ENCODE assay signal across 10 cellular contexts in genomic region chr15:29815000-29815704, GRCh38. TPM values are rescaled to one million over a fixed set of nuclear protein-coding genes. Genes with fewer than 3 reads are reported as not detected.
DNase-seq lines count a peak whose midpoint lies in the region; ATAC-seq and TF ChIP-seq lines count a peak whose summit lies in the region.
"Had no signal": no experiment of that assay in that cellular context is flagged by ENCODE, and none has a peak within 500 bp of the region (broad histone marks: within the 10 kb centered on the region; RNA-seq: fewer than 3 reads in every experiment).

No MANE protein-coding gene starts in this region.

- POLR2A ChIA-PET in SK-N-SH (lab: Yijun Ruan, JAX) = no interaction called here
- POLR2A ChIA-PET in CD8-positive, alpha-beta T cell (lab: Charles Lee) = no interaction called here
- POLR2A ChIA-PET in naive thymus-derived CD8-positive, alpha-beta T cell (lab: Charles Lee) = no interaction called here

- peaks cover 94% of the 10 kb centered on the region for H4K20me1 ChIP-seq in SK-N-SH (ENCODE audit: insufficient read depth)

- H3K27ac ChIP-seq in SK-N-SH (ENCODE audit: low read depth in 2 of 2, low read length in 1 of 2) (no peak overlapping the region), heart right ventricle (peak overlapping the region in 2 of 10 donors; percentile 9 to 49), sigmoid colon (peak overlapping the region in 3 of 4 donors; percentile 33 to 72 (median 62))
- H3K27ac ChIP-seq in CD8-positive, alpha-beta T cell (ENCODE audit: low read depth, low read length) = no peak overlapping the region

- ATAC-seq in heart right ventricle = peak in 7 of 8 donors; percentile 56 to 87 (median 75)
- no peak for ATAC-seq in CD8-positive, alpha-beta T cell
- ATAC-seq in HG03025 (IDR thresholded peaks at IDR 0.05; ENCODE audit: low FRiP score, unreplicated experiment) = no peak
- no peak for ATAC-seq in naive thymus-derived CD8-positive, alpha-beta T cell
- ATAC-seq: stimulated activated effector memory CD8-positive, alpha-beta T cell treated with anti-CD3 and anti-CD28 coated beads, Interleukin-12 subunit alpha, Interleukin-12 subunit beta, amount 100 ng/mL, for 72 hours had no signal

- no peak for TF ChIP-seq RAD21 in SK-N-SH (IDR thresholded peaks at IDR 0.05; ENCODE audit: low read length)

- CTCF ChIA-PET in SK-N-SH (lab: Yijun Ruan, JAX) = interaction anchor here (1.6 to 3.1 kb wide), 3 partner anchors 11 to 260 kb away, joined by 5 to 15 read pairs (median 6); no protein-coding TSS in a partner anchor
- CTCF ChIA-PET in CD8-positive, alpha-beta T cell (lab: Charles Lee) = interaction anchor here (0.6 kb wide), 1 partner anchor 66 kb away, joined by 3 read pairs; no protein-coding TSS in a partner anchor

- H3K4me1 ChIP-seq in SK-N-SH (ENCODE audit: control insufficient read depth in 1 of 2, insufficient read depth in 2 of 2, low read depth in 1 of 2, low read length in 1 of 2) (peaks cover 0 to 4% of the 10 kb centered on the region in 2 experiments; a peak in 3 of 4 replicates), heart right ventricle (peaks cover 16 to 95% (median 70%) of the 10 kb centered on the region in 9 donors), sigmoid colon (peaks cover 0 to 73% (median 53%) of the 10 kb centered on the region in 4 donors)
- H3K4me1 ChIP-seq in CD8-positive, alpha-beta T cell (ENCODE audit: insufficient read depth, low read length) = no peaks in the 10 kb centered on the region

- H2AFZ ChIP-seq in SK-N-SH (ENCODE audit: low read depth) = no peak overlapping the region

- no peak overlapping the region for H3K4me3 Mint-ChIP-seq in CD8-positive, alpha-beta T cell
- no peak overlapping the region for H3K4me3 Mint-ChIP-seq in naive thymus-derived CD8-positive, alpha-beta T cell
- H3K4me3 Mint-ChIP-seq: stimulated activated effector memory CD8-positive, alpha-beta T cell treated with anti-CD3 and anti-CD28 coated beads, Interleukin-12 subunit alpha, Interleukin-12 subunit beta, amount 100 ng/mL, for 72 hours had no signal

- TF ChIP-seq EP300 in SK-N-SH (IDR thresholded peaks at IDR 0.05; ENCODE audit: borderline replicate concordance in 1 of 2, low read depth in 1 of 2, low read length in 1 of 2) (no peak), sigmoid colon (IDR thresholded peaks at IDR 0.05) (no peak)

- TF ChIP-seq CTCF in SK-N-SH (IDR thresholded peaks at IDR 0.05) = no peak
- TF ChIP-seq CTCF in heart right ventricle (IDR thresholded peaks at IDR 0.05) = no peak
- no peak for TF ChIP-seq CTCF in sigmoid colon (IDR thresholded peaks at IDR 0.05)
- no peak for TF ChIP-seq CTCF in CD8-positive, alpha-beta T cell (IDR thresholded peaks at IDR 0.05)

- peaks cover 71% of the 10 kb centered on the region for H3K27me3 Mint-ChIP-seq in CD8-positive, alpha-beta T cell (ENCODE audit: low read depth)
- peaks cover 60 to 100% (median 81%) of the 10 kb centered on the region in 5 donors for H3K27me3 Mint-ChIP-seq in naive thymus-derived CD8-positive, alpha-beta T cell

- DNase-seq in NCI-H1694 treated with DMSO at 0.1 percent for 48 hours (lab: John Stamatoyannopoulos, UW) (peak; percentile 2), NCI-H1694 (lab: John Stamatoyannopoulos, UW) (no peak), SK-N-SH (no peak), heart right ventricle (no peak), sigmoid colon (no peak)
- no peak for DNase-seq in CD8-positive, alpha-beta T cell
- no peak for DNase-seq in naive thymus-derived CD8-positive, alpha-beta T cell
- DNase-seq: NCI-H1436 had no signal

- H3K9me3 ChIP-seq in SK-N-SH = no peaks in the 10 kb centered on the region
- peaks cover 0 to 10% (median 0%) of the 10 kb centered on the region in 11 donors for H3K9me3 ChIP-seq in heart right ventricle
- no peaks in the 10 kb centered on the region for H3K9me3 ChIP-seq in sigmoid colon
- H3K9me3 ChIP-seq in CD8-positive, alpha-beta T cell (ENCODE audit: low read length) = no peaks in the 10 kb centered on the region

- WGBS in SK-N-SH (ENCODE audit: low lambda C conversion rate) = 61% methylated on average over 3 of the region's 3 CpGs
- WGBS in heart right ventricle, 2 donors = 22 to 33% methylated on average over 3 of the region's 3 CpGs
- WGBS in sigmoid colon, 2 donors = 55 to 64% methylated on average over 3 of the region's 3 CpGs

- H3K9me3 Mint-ChIP-seq in CD8-positive, alpha-beta T cell = peaks cover 10% of the 10 kb centered on the region
- H3K9me3 Mint-ChIP-seq in naive thymus-derived CD8-positive, alpha-beta T cell = peaks cover 0 to 32% (median 17%) of the 10 kb centered on the region in 9 donors

- H3K4me2 ChIP-seq in SK-N-SH = no peak overlapping the region

- no peak overlapping the region for H3K4me3 ChIP-seq in SK-N-SH (ENCODE audit: low read depth in 2 of 2, low read length in 1 of 2)
- no peak overlapping the region for H3K4me3 ChIP-seq in heart right ventricle
- H3K4me3 ChIP-seq in sigmoid colon = no peak overlapping the region
- no peak overlapping the region for H3K4me3 ChIP-seq in CD8-positive, alpha-beta T cell (ENCODE audit: low read depth, low read length)

- peaks cover 100% of the 10 kb centered on the region for H3K79me2 ChIP-seq in SK-N-SH (ENCODE audit: insufficient read depth)

- intact Hi-C loops in heart right ventricle (cut with DNase I) (loop anchor here in 9 of 10 donors (5.0 to 10.0 kb wide), 6 partner anchors 38 to 112 kb away; no protein-coding TSS in a partner anchor), sigmoid colon (cut with DNase I) (loop anchor here (10.0 kb wide), 1 partner anchor 50 kb away; no protein-coding TSS in a partner anchor)
- intact Hi-C loops in CD8-positive, alpha-beta T cell (cut with DNase I, micrococcal nuclease) = no loop called here

- H3K27me3 ChIP-seq in SK-N-SH (ENCODE audit: insufficient read depth) (no peaks in the 10 kb centered on the region), heart right ventricle (peaks cover 0 to 38% (median 0%) of the 10 kb centered on the region in 7 donors), sigmoid colon (no peaks in the 10 kb centered on the region)
- H3K27me3 ChIP-seq in CD8-positive, alpha-beta T cell (ENCODE audit: insufficient read depth, low read length) = peaks cover 37% of the 10 kb centered on the region

- H3K36me3 Mint-ChIP-seq in CD8-positive, alpha-beta T cell = no peaks in the 10 kb centered on the region
- peaks cover 0 to 9% (median 6%) of the 10 kb centered on the region in 3 donors for H3K36me3 Mint-ChIP-seq in naive thymus-derived CD8-positive, alpha-beta T cell
- H3K36me3 Mint-ChIP-seq: stimulated activated effector memory CD8-positive, alpha-beta T cell treated with anti-CD3 and anti-CD28 coated beads, Interleukin-12 subunit alpha, Interleukin-12 subunit beta, amount 100 ng/mL, for 72 hours had no signal

- H3K9ac ChIP-seq in SK-N-SH = no peak overlapping the region

- no peaks in the 10 kb centered on the region for H3F3A ChIP-seq in SK-N-SH (replicated peaks; ENCODE audit: insufficient read depth)

- no peaks in the 10 kb centered on the region for H3K4me1 Mint-ChIP-seq in CD8-positive, alpha-beta T cell (ENCODE audit: low read depth)
- no peaks in the 10 kb centered on the region for H3K4me1 Mint-ChIP-seq in naive thymus-derived CD8-positive, alpha-beta T cell
- H3K4me1 Mint-ChIP-seq: stimulated activated effector memory CD8-positive, alpha-beta T cell treated with anti-CD3 and anti-CD28 coated beads, Interleukin-12 subunit alpha, Interleukin-12 subunit beta, amount 100 ng/mL, for 72 hours had no signal

- H3K36me3 ChIP-seq in SK-N-SH (replicated peaks in 1 of 2; ENCODE audit: control insufficient read depth in 1 of 2, insufficient read depth in 2 of 2, low read length in 1 of 2) = no peaks in the 10 kb centered on the region
- H3K36me3 ChIP-seq in heart right ventricle = no peaks in the 10 kb centered on the region
- no peaks in the 10 kb centered on the region for H3K36me3 ChIP-seq in sigmoid colon
- no peaks in the 10 kb centered on the region for H3K36me3 ChIP-seq in CD8-positive, alpha-beta T cell (ENCODE audit: insufficient read depth, low read length)

- H3K9me2 ChIP-seq in SK-N-SH = no peaks in the 10 kb centered on the region

- TF ChIP-seq POLR2A in sigmoid colon (IDR thresholded peaks at IDR 0.05) = no peak

- H3K27ac Mint-ChIP-seq in CD8-positive, alpha-beta T cell = no peak overlapping the region
- no peak overlapping the region for H3K27ac Mint-ChIP-seq in naive thymus-derived CD8-positive, alpha-beta T cell
- H3K27ac Mint-ChIP-seq: stimulated activated effector memory CD8-positive, alpha-beta T cell treated with anti-CD3 and anti-CD28 coated beads, Interleukin-12 subunit alpha, Interleukin-12 subunit beta, amount 100 ng/mL, for 72 hours had no signal

TF ChIP-seq in SK-N-SH, 30 proteins besides CTCF, POLR2A, EP300 and RAD21:
- peak; percentile 57 for TF ChIP-seq MXI1 (IDR thresholded peaks at IDR 0.05; ENCODE audit: low read depth, low read length)
- TF ChIP-seq PBX3 (IDR thresholded peaks at IDR 0.05) = peak; percentile 16; the same call in 1 of the 2 replicates
- no peak for TF ChIP-seq NFIC (IDR thresholded peaks at IDR 0.05; ENCODE audit: borderline replicate concordance)

RNA-seq across cellular contexts. Expression of gene TJP1, which starts 7.1 kb away (rescaled TPM):
- polyA plus RNA-seq in SK-N-SH (2012; rRNA removed) (17.5 and 23.7 TPM in 2 replicates), heart right ventricle (10 to 100 TPM; 22.8 to 32.8 TPM), sigmoid colon (10 to 100 TPM; 21.3 to 33.0 (median 28.0) TPM)
- polyA plus RNA-seq in SK-N-SH (2012; cell fraction: cytosol; rRNA removed) = 19.8 and 19.9 TPM in 2 replicates
- 15.4 and 26.0 TPM in 2 replicates for polyA plus RNA-seq in SK-N-SH (2012; cell fraction: nucleus; rRNA removed)
- total RNA-seq in heart right ventricle (100 to 1,000 TPM in 8 of 10 donors, 10 to 100 TPM in 2; 89.0 to 166 (median 126) TPM), sigmoid colon (100 to 1,000 TPM in 2 of 4 donors, 10 to 100 TPM in 2; 92.0 to 134 (median 107) TPM)
- total RNA-seq in CD8-positive, alpha-beta T cell = not detected
- not detected for total RNA-seq in naive thymus-derived CD8-positive, alpha-beta T cell
- polyA plus RNA-seq in naive thymus-derived CD8-positive, alpha-beta T cell = not detected

Comparison
In these comparisons a context has a peak if more than half of its experiments do, and no peak if none do; other contexts are left out.
1. H3K27ac ChIP-seq: peak in sigmoid colon (3 of 4); none in SK-N-SH (0 of 2) and CD8-positive, alpha-beta T cell (single experiment).
2. ATAC-seq: peak in heart right ventricle (7 of 8); none in CD8-positive, alpha-beta T cell (single experiment), HG03025 (single experiment) and naive thymus-derived CD8-positive, alpha-beta T cell (0 of 2).
3. RNA of gene TJP1, which starts 7.1 kb away (total RNA-seq): 89.0 to 166 TPM in heart right ventricle and 92.0 to 134 TPM in sigmoid colon; not detected in CD8-positive, alpha-beta T cell and not detected in naive thymus-derived CD8-positive, alpha-beta T cell; every median in the first group is over 10 times any median in the second.
4. intact Hi-C loops: an anchor here in heart right ventricle (5.0 to 10.0 kb wide) and sigmoid colon (10.0 kb wide); none called in CD8-positive, alpha-beta T cell.